Comparison of ENCODE assay signal across 9 cellular contexts in genomic region chr5:124740991-124741583, GRCh38.
DNase-seq lines count a peak whose midpoint lies in the region; ATAC-seq and TF ChIP-seq lines count a peak whose summit lies in the region.
"Had no signal": no experiment of that assay in that cellular context is flagged by ENCODE, and none has a peak within 500 bp of the region (broad histone marks: within the 10 kb centered on the region; RNA-seq: fewer than 3 reads in every experiment).

No MANE protein-coding gene starts in this region.

- H3K9ac ChIP-seq in HUES48 (ENCODE audit: low read depth, low read length), result no peak overlapping the region

- H3K9me3 ChIP-seq in HUES48 (ENCODE audit: control insufficient read depth, insufficient read depth, low read length), result peaks cover 4% of the 10 kb centered on the region; the same call in 1 of the 2 replicates

- H3K36me3 ChIP-seq in HUES48 (ENCODE audit: control insufficient read depth, insufficient read depth, low read length), result no peaks in the 10 kb centered on the region; the same call in 1 of the 2 replicates

- no peak overlapping the region for H3K27ac ChIP-seq in HUES48 (ENCODE audit: low read depth, low read length)

- ATAC-seq in GM18867 (IDR thresholded peaks at IDR 0.05; ENCODE audit: unreplicated experiment), result no peak

- no peaks in the 10 kb centered on the region for H3K27me3 ChIP-seq in HUES48 (ENCODE audit: control insufficient read depth, insufficient read depth, low read length)

- DNase-seq in AG09309 (ENCODE audit: low read depth) (peak; percentile 90), astrocyte of the hippocampus (ENCODE audit: low read depth, low spot score) (peak; percentile 63), kidney glomerular epithelial cell (lab: John Stamatoyannopoulos, UW) (peak; percentile 69), DMS53 treated with DMSO at 0.1 percent for 48 hours (lab: John Stamatoyannopoulos, UW; ENCODE audit: unreplicated experiment) (no peak), superior temporal gyrus (ENCODE audit: extremely low spot score) (no peak), CD1c-positive myeloid dendritic cell (ENCODE audit: extremely low spot score) (no peak)
- DNase-seq: activated naive CD8-positive, alpha-beta T cell treated with anti-CD3 and anti-CD28 coated beads, Interleukin-2, amount 10 ng/mL, durations not matched to agents 7 days and 5 days had no signal

- H3K4me1 ChIP-seq in HUES48 (ENCODE audit: control insufficient read depth, insufficient read depth, low read length), result peaks cover 89% of the 10 kb centered on the region

- TF ChIP-seq CTCF in AG09309 (IDR thresholded peaks at IDR 0.05; ENCODE audit: control insufficient read depth, insufficient read depth, low read depth, low read length, missing control alignments), result no peak

- H3K4me3 ChIP-seq in AG09309 (ENCODE audit: control insufficient read depth, low read depth, low read length), result no peak overlapping the region
- peak overlapping the region; percentile 92; the same call in 1 of the 2 replicates for H3K4me3 ChIP-seq in HUES48 (ENCODE audit: low read depth, low read length)

Comparison
In these comparisons a context has a peak if more than half of its experiments do, and no peak if none do; other contexts are left out.
1. DNase-seq: peak in AG09309 (single experiment), astrocyte of the hippocampus (single experiment) and kidney glomerular epithelial cell (single experiment); none in DMS53 treated with DMSO at 0.1 percent for 48 hours (single experiment), superior temporal gyrus (single experiment) and CD1c-positive myeloid dendritic cell (single experiment).